15 cellular contexts compared by ENCODE assay signal in the genomic region with DNA sequence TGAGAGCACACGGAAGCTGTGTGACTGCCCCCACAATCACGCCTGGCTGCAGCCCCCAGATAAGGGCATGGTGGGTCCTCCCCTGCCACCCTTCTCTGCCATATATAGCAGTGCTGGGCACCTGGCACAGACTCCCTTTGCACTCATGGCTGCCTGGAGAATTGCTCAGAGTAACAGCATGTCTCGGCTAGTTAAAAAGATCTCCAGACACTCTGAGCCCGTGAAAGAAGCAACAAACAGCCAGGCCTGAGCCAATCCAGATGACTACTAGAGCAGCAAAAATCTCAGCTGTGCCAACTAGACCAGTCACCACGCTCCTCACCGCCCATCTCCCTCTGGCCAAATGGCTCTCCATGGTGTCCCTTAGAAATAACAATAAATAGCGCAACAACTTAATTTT.
DNase-seq lines count a peak whose midpoint lies in the region; ATAC-seq and TF ChIP-seq lines count a peak whose summit lies in the region.
"Had no signal": no experiment of that assay in that cellular context is flagged by ENCODE, and none has a peak within 500 bp of the region (broad histone marks: within the 10 kb centered on the region; RNA-seq: fewer than 3 reads in every experiment).

No MANE protein-coding gene starts in this region.

- no peaks in the 10 kb centered on the region for H3K36me3 Mint-ChIP-seq in activated CD4-positive, alpha-beta T cell treated with anti-CD3 and anti-CD28 coated beads, Interleukin-2, amount 10 ng/mL, durations not matched to agents 24 days and 14 days (ENCODE audit: low read depth)

- no peaks in the 10 kb centered on the region for H3K4me1 Mint-ChIP-seq in activated CD4-positive, alpha-beta T cell treated with anti-CD3 and anti-CD28 coated beads, Interleukin-2, amount 10 ng/mL, durations not matched to agents 24 days and 14 days

- intact Hi-C loops in activated CD4-positive, alpha-beta T cell treated with anti-CD3 and anti-CD28 coated beads, Interleukin-2, amount 10 ng/mL, durations not matched to agents 24 days and 14 days (cut with micrococcal nuclease): no loop called here

- no peak for TF ChIP-seq CTCF in foreskin keratinocyte (conservative IDR thresholded peaks at IDR 0.05)
- TF ChIP-seq CTCF in omental fat pad (IDR thresholded peaks at IDR 0.05): no peak

- no peaks in the 10 kb centered on the region for H3K9me3 Mint-ChIP-seq in activated CD4-positive, alpha-beta T cell treated with anti-CD3 and anti-CD28 coated beads, Interleukin-2, amount 10 ng/mL, durations not matched to agents 24 days and 14 days
- H3K9me3 Mint-ChIP-seq: dendritic cell treated with granulocyte-macrophage colony-stimulating factor and Interleukin-4, amounts not matched to agents 40 ng/mL and 50 ng/mL, for 4 days had no signal

- H3K4me3 Mint-ChIP-seq in activated CD4-positive, alpha-beta T cell treated with anti-CD3 and anti-CD28 coated beads, Interleukin-2, amount 10 ng/mL, durations not matched to agents 24 days and 14 days: no peak overlapping the region
- H3K4me3 Mint-ChIP-seq: dendritic cell treated with granulocyte-macrophage colony-stimulating factor and Interleukin-4, amounts not matched to agents 40 ng/mL and 50 ng/mL, for 4 days had no signal

- peak; percentile 92 for ATAC-seq in SK-N-SH treated with all-trans-retinoic acid at 6 μM for 48 hours
- peak; percentile 87 for ATAC-seq in foreskin keratinocyte
- ATAC-seq in omental fat pad (ENCODE audit: low FRiP score): peak; percentile 63
- no peak for ATAC-seq in HG02798 (IDR thresholded peaks at IDR 0.05; ENCODE audit: poor library complexity, unreplicated experiment)

- H3K4me1 ChIP-seq in foreskin keratinocyte: peaks cover 56% of the 10 kb centered on the region

- H3K27me3 ChIP-seq in foreskin keratinocyte: no peaks in the 10 kb centered on the region
- H3K27me3 ChIP-seq: tibial nerve had no signal

- DNase-seq in AG08395 (ENCODE audit: low spot score) (peak; percentile 84), foreskin keratinocyte (peak; percentile 84 to 92), omental fat pad (ENCODE audit: low spot score) (no peak), OCI-M1 (lab: John Stamatoyannopoulos, UW) (no peak)
- no peak for DNase-seq in activated naive CD4-positive, alpha-beta T cell treated with anti-CD3 and anti-CD28 coated beads, Interleukin-2, amount 50 U/mL, for 16 hours
- DNase-seq in activated CD4-positive, alpha-beta T cell treated with anti-CD3 and anti-CD28 coated beads, Interleukin-2, amount 10 ng/mL, durations not matched to agents 24 days and 14 days: no peak
- DNase-seq: activated CD4-positive, CD25-positive, alpha-beta regulatory T cell; activated naive CD4-positive, alpha-beta T cell treated with Interleukin-2 at 50 U/mL for 16 hours; EL; NCI-H2107 had no signal

- no peak overlapping the region for H3K27ac Mint-ChIP-seq in activated CD4-positive, alpha-beta T cell treated with anti-CD3 and anti-CD28 coated beads, Interleukin-2, amount 10 ng/mL, durations not matched to agents 24 days and 14 days
- H3K27ac Mint-ChIP-seq: dendritic cell treated with granulocyte-macrophage colony-stimulating factor and Interleukin-4, amounts not matched to agents 40 ng/mL and 50 ng/mL, for 4 days had no signal

- peak overlapping the region; percentile 39 for H3K27ac ChIP-seq in foreskin keratinocyte
- H3K27ac ChIP-seq: A549, tibial nerve had no signal

- peaks cover 15% of the 10 kb centered on the region for H3K27me3 Mint-ChIP-seq in activated CD4-positive, alpha-beta T cell treated with anti-CD3 and anti-CD28 coated beads, Interleukin-2, amount 10 ng/mL, durations not matched to agents 24 days and 14 days

TF ChIP-seq in SK-N-SH treated with all-trans-retinoic acid at 6 μM for 48 hours, 23 proteins besides CTCF, POLR2A, EP300 and RAD21:
- TF ChIP-seq ISL1 (CRISPR knock-in tag; IDR thresholded peaks at IDR 0.05): peak; percentile 41
- TF ChIP-seq TOX (CRISPR knock-in tag; IDR thresholded peaks at IDR 0.05; ENCODE audit: borderline replicate concordance): no peak
- no peak for TF ChIP-seq ZNF70 (CRISPR knock-in tag; IDR thresholded peaks at IDR 0.05)
- peak; percentile 34; the same call in 1 of the 2 replicates for TF ChIP-seq TCF4 (CRISPR knock-in tag; IDR thresholded peaks at IDR 0.05; ENCODE audit: borderline replicate concordance)
- TF ChIP-seq, protein P1, sequence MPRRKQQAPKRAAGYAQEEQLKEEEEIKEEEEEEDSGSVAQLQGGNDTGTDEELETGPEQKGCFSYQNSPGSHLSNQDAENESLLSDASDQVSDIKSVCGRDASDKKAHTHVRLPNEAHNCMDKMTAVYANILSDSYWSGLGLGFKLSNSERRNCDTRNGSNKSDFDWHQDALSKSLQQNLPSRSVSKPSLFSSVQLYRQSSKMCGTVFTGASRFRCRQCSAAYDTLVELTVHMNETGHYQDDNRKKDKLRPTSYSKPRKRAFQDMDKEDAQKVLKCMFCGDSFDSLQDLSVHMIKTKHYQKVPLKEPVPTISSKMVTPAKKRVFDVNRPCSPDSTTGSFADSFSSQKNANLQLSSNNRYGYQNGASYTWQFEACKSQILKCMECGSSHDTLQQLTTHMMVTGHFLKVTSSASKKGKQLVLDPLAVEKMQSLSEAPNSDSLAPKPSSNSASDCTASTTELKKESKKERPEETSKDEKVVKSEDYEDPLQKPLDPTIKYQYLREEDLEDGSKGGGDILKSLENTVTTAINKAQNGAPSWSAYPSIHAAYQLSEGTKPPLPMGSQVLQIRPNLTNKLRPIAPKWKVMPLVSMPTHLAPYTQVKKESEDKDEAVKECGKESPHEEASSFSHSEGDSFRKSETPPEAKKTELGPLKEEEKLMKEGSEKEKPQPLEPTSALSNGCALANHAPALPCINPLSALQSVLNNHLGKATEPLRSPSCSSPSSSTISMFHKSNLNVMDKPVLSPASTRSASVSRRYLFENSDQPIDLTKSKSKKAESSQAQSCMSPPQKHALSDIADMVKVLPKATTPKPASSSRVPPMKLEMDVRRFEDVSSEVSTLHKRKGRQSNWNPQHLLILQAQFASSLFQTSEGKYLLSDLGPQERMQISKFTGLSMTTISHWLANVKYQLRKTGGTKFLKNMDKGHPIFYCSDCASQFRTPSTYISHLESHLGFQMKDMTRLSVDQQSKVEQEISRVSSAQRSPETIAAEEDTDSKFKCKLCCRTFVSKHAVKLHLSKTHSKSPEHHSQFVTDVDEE (CRISPR knock-in tag; IDR thresholded peaks at IDR 0.05): 0 out of 2 replicates have a peak, but pooled peaks have one; percentile 27

Comparison
In these comparisons a context has a peak if more than half of its experiments do, and no peak if none do; other contexts are left out.
1. DNase-seq: peak in AG08395 (single experiment) and foreskin keratinocyte (2 of 2); none in omental fat pad (single experiment), activated naive CD4-positive, alpha-beta T cell treated with anti-CD3 and anti-CD28 coated beads, Interleukin-2, amount 50 U/mL, for 16 hours (single experiment), activated CD4-positive, alpha-beta T cell treated with anti-CD3 and anti-CD28 coated beads, Interleukin-2, amount 10 ng/mL, durations not matched to agents 24 days and 14 days (single experiment) and OCI-M1 (single experiment).